8 cellular contexts compared by ENCODE assay signal in the genomic region with DNA sequence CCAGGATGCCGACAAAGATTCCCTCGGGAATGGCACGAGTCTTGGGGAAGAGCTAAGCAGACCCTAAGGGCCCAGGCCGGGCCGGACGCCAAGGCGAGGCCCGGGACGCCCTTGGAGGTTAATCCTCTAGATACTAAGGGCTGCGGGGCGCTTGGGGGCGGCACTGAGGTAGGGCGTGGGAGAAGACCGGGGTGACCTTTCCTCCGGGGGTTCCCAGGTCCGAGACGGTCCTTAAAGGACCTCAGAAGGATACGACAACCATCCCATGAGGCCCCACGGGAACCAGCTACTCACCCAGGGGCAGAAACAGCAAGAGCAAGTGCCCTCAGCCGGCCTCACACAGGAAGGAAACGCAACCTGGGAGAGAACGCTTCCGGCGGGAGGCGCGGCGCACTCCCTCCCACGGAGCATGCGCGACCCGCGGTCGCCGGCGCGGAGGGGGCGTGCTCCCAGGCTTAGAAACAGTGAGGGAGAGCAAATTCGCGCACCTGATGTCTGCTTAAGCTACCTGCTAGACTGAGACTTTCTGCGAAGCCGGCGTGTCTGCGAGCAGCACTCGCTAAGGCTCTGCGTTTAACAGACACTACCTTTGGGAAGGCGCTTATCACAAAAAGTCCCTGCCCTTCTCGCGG. TPM values are rescaled to one million over a fixed set of nuclear protein-coding genes. Genes with fewer than 3 reads are reported as not detected.
A peak's percentile ranks its signal among the peaks of the same experiment; 100 is the strongest.
DNase-seq lines count a peak whose midpoint lies in the region; ATAC-seq and TF ChIP-seq lines count a peak whose summit lies in the region.

A gene with protein sequence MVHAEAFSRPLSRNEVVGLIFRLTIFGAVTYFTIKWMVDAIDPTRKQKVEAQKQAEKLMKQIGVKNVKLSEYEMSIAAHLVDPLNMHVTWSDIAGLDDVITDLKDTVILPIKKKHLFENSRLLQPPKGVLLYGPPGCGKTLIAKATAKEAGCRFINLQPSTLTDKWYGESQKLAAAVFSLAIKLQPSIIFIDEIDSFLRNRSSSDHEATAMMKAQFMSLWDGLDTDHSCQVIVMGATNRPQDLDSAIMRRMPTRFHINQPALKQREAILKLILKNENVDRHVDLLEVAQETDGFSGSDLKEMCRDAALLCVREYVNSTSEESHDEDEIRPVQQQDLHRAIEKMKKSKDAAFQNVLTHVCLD (minus strand): TSS at position 354 of the 632 bp plus-strand sequence. CDS start 3,627 bp downstream, outside the sequence.

- H4K20me1 ChIP-seq in SU-DHL-6 (ENCODE audit: low read depth, low read length), result peaks cover 19% of the 10 kb centered on the region

- TF ChIP-seq CTCF in GM10248 (IDR thresholded peaks at IDR 0.05; ENCODE audit: control extremely low read depth, extremely low read depth, low read depth, missing control alignments) (peak; percentile 35), SU-DHL-6 (IDR thresholded peaks at IDR 0.05; ENCODE audit: insufficient read depth, low read length, poor library complexity, severe bottlenecking) (no peak), cardiac muscle cell (IDR thresholded peaks at IDR 0.05; ENCODE audit: low read depth, low read length) (peak; percentile 29), type B pancreatic cell (conservative IDR thresholded peaks at IDR 0.05) (peak; percentile 35)

- no peaks in the 10 kb centered on the region for H3K9me3 ChIP-seq in SU-DHL-6 (ENCODE audit: insufficient read depth, low read length)
- H3K9me3 ChIP-seq in cardiac muscle cell (ENCODE audit: low read depth), result no peaks in the 10 kb centered on the region

- 0 out of 2 replicates have a peak, but pooled peaks cover 7% of the 10 kb centered on the region for H3F3A ChIP-seq in SU-DHL-6 (ENCODE audit: insufficient read depth)

- peaks cover 13% of the 10 kb centered on the region for H3K36me3 Mint-ChIP-seq in type B pancreatic cell

- H3K4me1 ChIP-seq in cardiac muscle cell (ENCODE audit: low read depth), result peaks cover 23% of the 10 kb centered on the region

- peaks cover 48% of the 10 kb centered on the region for H3K79me2 ChIP-seq in SU-DHL-6 (ENCODE audit: insufficient read depth, low read length)

- H3K27me3 ChIP-seq in SU-DHL-6 (ENCODE audit: low read length) (no peaks in the 10 kb centered on the region), cardiac muscle cell (no peaks in the 10 kb centered on the region)

- peak within 1 kb of the TSS; percentile 61 for H3K27ac ChIP-seq in SU-DHL-6 (ENCODE audit: low read depth, low read length)
- H3K27ac ChIP-seq in cardiac muscle cell, result peak within 1 kb of the TSS; percentile 95

- ATAC-seq in HG02588 (IDR thresholded peaks at IDR 0.05; ENCODE audit: unreplicated experiment), result peak; percentile 69

- no peaks in the 10 kb centered on the region for H3K9me2 ChIP-seq in SU-DHL-6 (replicated peaks; ENCODE audit: insufficient read depth, low read length)

- POLR2A ChIA-PET in GM10248 (lab: Yijun Ruan, JAX), result interaction anchor here (1.2 kb wide), 1 partner anchor 44 kb away, joined by 3 read pairs; no protein-coding TSS in a partner anchor

- H3K4me2 ChIP-seq in SU-DHL-6 (ENCODE audit: low read depth, low read length, poor library complexity, severe bottlenecking), result peak within 1 kb of the TSS; percentile 92

- H3K27ac Mint-ChIP-seq in type B pancreatic cell, result peak within 1 kb of the TSS; percentile 97

- H3K4me3 ChIP-seq in SU-DHL-6 (ENCODE audit: insufficient read depth, low read length, poor library complexity, severe bottlenecking) (peak within 1 kb of the TSS; percentile 75), cardiac muscle cell (peak within 1 kb of the TSS; percentile 58)

- no peaks in the 10 kb centered on the region for H3K9me3 Mint-ChIP-seq in type B pancreatic cell

- peak within 1 kb of the TSS; percentile 81 for H3K9ac ChIP-seq in SU-DHL-6 (ENCODE audit: low read length)

- H3K27me3 Mint-ChIP-seq in type B pancreatic cell, result no peaks in the 10 kb centered on the region

- DNase-seq in GM10248 (ENCODE audit: extremely low spot score) (peak; percentile 88), NCI-H1092 (lab: John Stamatoyannopoulos, UW) (peak; percentile 51), cardiac muscle cell (ENCODE audit: low read depth in 1 of 2, low spot score in 1 of 2) (peak; percentile 87 to 90), pons (ENCODE audit: low spot score) (peak; percentile 85), type B pancreatic cell (ENCODE audit: extremely low spot score, unreplicated experiment) (peak; percentile 87)
- peak; percentile 69 for DNase-seq in activated naive CD8-positive, alpha-beta T cell treated with anti-CD3 and anti-CD28 coated beads, Interleukin-2, amount 50 U/mL, for 16 hours (ENCODE audit: low read depth, low spot score)

- H3K36me3 ChIP-seq in SU-DHL-6 (ENCODE audit: low read length) (peaks cover 15% of the 10 kb centered on the region), cardiac muscle cell (peaks cover 4% of the 10 kb centered on the region)

- H3K4me3 Mint-ChIP-seq in type B pancreatic cell, result peak within 1 kb of the TSS; percentile 96

- peak within 1 kb of the TSS; percentile 87 for H2AFZ ChIP-seq in SU-DHL-6 (ENCODE audit: low read depth, low read length, severe bottlenecking)

- CTCF ChIA-PET in GM10248 (lab: Yijun Ruan, JAX), result interaction anchor here (0.8 to 2.9 kb wide), 19 partner anchors 11 to 765 kb away, joined by 3 to 11 read pairs (median 4); a partner anchor contains a TSS

- peaks cover 23% of the 10 kb centered on the region for H3K4me1 Mint-ChIP-seq in type B pancreatic cell (ENCODE audit: unreplicated experiment)

RNA-seq across cellular contexts. Expression of the gene that starts here (rescaled TPM):
- total RNA-seq in cardiac muscle cell (41.6 and 47.4 TPM in 2 replicates), type B pancreatic cell (ENCODE audit: low replicate concordance) (50.1 and 51.5 TPM in 2 replicates)
- polyA plus RNA-seq in cardiac muscle cell, result 82.5 and 103 TPM in 2 replicates

Comparison
In these comparisons a context has a peak if more than half of its experiments do, and no peak if none do; other contexts are left out.
1. Peak in every context shown above with its lines: DNase-seq, ATAC-seq, H3K4me3 ChIP-seq and H3K27ac ChIP-seq.